Comparison of ENCODE assay signal across 1 cellular context in genomic region chr1:111576547-111576946, GRCh38.
TF ChIP-seq lines count a peak whose summit lies in the region.

No MANE protein-coding gene starts in this region.

TF ChIP-seq in HEK293, 187 proteins besides CTCF, POLR2A, EP300 and RAD21 (continues in another document):
- TF ChIP-seq ZNF664 (tag by site-specific recombination; IDR thresholded peaks at IDR 0.05) (peak; percentile 66; the same call in 1 of the 2 replicates), ZNF513 (tag by site-specific recombination; IDR thresholded peaks at IDR 0.05) (no peak), ZNF645 (tag by site-specific recombination; IDR thresholded peaks at IDR 0.05) (no peak), ZNF585B (tag by site-specific recombination; IDR thresholded peaks at IDR 0.05) (no peak), ZFP41 (tag by site-specific recombination; IDR thresholded peaks at IDR 0.05; ENCODE audit: borderline replicate concordance) (no peak), ZNF404 (tag by site-specific recombination; IDR thresholded peaks at IDR 0.05) (no peak), ZNF785 (tag by site-specific recombination; IDR thresholded peaks at IDR 0.05) (no peak), ZNF555 (tag by site-specific recombination; conservative IDR thresholded peaks at IDR 0.05) (no peak), GLIS1 (tag by site-specific recombination; IDR thresholded peaks at IDR 0.05) (peak; percentile 47), ZNF18 (tag by site-specific recombination; IDR thresholded peaks at IDR 0.05) (no peak), GLI4 (tag by site-specific recombination; IDR thresholded peaks at IDR 0.05) (no peak), ZFP37 (tag by site-specific recombination; IDR thresholded peaks at IDR 0.05) (no peak), ZSCAN16 (tag by site-specific recombination; IDR thresholded peaks at IDR 0.05) (no peak), EGR2 (tag by site-specific recombination; IDR thresholded peaks at IDR 0.05; ENCODE audit: low read depth) (peak; percentile 70), ZNF398 (tag by site-specific recombination; IDR thresholded peaks at IDR 0.05) (peak; percentile 56; the same call in 1 of the 2 replicates), ZNF692 (tag by site-specific recombination; IDR thresholded peaks at IDR 0.05) (no peak), BCL11B (tag by site-specific recombination; IDR thresholded peaks at IDR 0.05; ENCODE audit: low read depth) (no peak), ZNF544 (tag by site-specific recombination; IDR thresholded peaks at IDR 0.05) (no peak), KLF17 (tag by site-specific recombination; IDR thresholded peaks at IDR 0.05) (no peak), ZBTB49 (tag by site-specific recombination; IDR thresholded peaks at IDR 0.05; ENCODE audit: low read depth) (no peak), ZNF114 (tag by site-specific recombination; IDR thresholded peaks at IDR 0.05) (no peak), KLF7 (tag by site-specific recombination; IDR thresholded peaks at IDR 0.05; ENCODE audit: borderline replicate concordance) (no peak), ZNF239 (tag by site-specific recombination; IDR thresholded peaks at IDR 0.05) (no peak), REST (tag by site-specific recombination; IDR thresholded peaks at IDR 0.05) (no peak), ZEB2 (tag by site-specific recombination; IDR thresholded peaks at IDR 0.05) (no peak), ZNF280C (tag by site-specific recombination; IDR thresholded peaks at IDR 0.05) (no peak), ZNF530 (tag by site-specific recombination; IDR thresholded peaks at IDR 0.05; ENCODE audit: low read depth) (no peak), ZSCAN30 (tag by site-specific recombination; IDR thresholded peaks at IDR 0.05) (no peak), ZNF488 (tag by site-specific recombination; IDR thresholded peaks at IDR 0.05) (no peak), ZNF280D (tag by site-specific recombination; IDR thresholded peaks at IDR 0.05) (no peak), ZNF501 (tag by site-specific recombination; IDR thresholded peaks at IDR 0.05) (no peak), ZNF626 (tag by site-specific recombination; IDR thresholded peaks at IDR 0.05) (no peak), ZNF580 (tag by site-specific recombination; IDR thresholded peaks at IDR 0.05) (no peak), ZNF600 (tag by site-specific recombination; IDR thresholded peaks at IDR 0.05) (no peak), ZNF529 (tag by site-specific recombination; IDR thresholded peaks at IDR 0.05; ENCODE audit: insufficient replicate concordance) (no peak), ZNF747 (tag by site-specific recombination; IDR thresholded peaks at IDR 0.05) (no peak), ZNF157 (tag by site-specific recombination; IDR thresholded peaks at IDR 0.05) (no peak), GLIS2 (tag by site-specific recombination; IDR thresholded peaks at IDR 0.05) (no peak)
